ENCODE assay signal across 1 cellular context in the genomic region with DNA sequence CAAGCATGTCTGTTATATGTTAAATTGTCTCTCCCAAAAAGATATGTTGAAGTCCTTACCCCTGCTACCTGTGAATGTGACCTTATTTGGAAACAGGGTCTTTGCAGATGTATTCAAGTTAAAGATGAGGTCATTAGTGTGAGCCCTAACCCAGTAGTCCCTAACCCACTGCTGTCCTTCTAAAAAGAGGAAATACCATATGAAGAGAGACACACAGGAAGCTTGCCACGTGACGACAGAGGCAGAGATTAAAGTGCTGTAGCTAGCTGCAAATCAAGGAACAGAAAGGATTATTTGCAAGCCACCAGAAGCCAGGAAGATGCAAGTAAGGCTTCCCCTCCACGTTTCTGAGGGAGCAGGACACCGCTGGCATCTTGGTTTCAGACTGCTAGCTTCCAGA.
TF ChIP-seq lines count a peak whose summit lies in the region.

No MANE protein-coding gene starts in this region.

TF ChIP-seq in WTC11, 78 proteins besides CTCF, POLR2A, EP300 and RAD21 (continued from another document):
- TF ChIP-seq, protein P1, sequence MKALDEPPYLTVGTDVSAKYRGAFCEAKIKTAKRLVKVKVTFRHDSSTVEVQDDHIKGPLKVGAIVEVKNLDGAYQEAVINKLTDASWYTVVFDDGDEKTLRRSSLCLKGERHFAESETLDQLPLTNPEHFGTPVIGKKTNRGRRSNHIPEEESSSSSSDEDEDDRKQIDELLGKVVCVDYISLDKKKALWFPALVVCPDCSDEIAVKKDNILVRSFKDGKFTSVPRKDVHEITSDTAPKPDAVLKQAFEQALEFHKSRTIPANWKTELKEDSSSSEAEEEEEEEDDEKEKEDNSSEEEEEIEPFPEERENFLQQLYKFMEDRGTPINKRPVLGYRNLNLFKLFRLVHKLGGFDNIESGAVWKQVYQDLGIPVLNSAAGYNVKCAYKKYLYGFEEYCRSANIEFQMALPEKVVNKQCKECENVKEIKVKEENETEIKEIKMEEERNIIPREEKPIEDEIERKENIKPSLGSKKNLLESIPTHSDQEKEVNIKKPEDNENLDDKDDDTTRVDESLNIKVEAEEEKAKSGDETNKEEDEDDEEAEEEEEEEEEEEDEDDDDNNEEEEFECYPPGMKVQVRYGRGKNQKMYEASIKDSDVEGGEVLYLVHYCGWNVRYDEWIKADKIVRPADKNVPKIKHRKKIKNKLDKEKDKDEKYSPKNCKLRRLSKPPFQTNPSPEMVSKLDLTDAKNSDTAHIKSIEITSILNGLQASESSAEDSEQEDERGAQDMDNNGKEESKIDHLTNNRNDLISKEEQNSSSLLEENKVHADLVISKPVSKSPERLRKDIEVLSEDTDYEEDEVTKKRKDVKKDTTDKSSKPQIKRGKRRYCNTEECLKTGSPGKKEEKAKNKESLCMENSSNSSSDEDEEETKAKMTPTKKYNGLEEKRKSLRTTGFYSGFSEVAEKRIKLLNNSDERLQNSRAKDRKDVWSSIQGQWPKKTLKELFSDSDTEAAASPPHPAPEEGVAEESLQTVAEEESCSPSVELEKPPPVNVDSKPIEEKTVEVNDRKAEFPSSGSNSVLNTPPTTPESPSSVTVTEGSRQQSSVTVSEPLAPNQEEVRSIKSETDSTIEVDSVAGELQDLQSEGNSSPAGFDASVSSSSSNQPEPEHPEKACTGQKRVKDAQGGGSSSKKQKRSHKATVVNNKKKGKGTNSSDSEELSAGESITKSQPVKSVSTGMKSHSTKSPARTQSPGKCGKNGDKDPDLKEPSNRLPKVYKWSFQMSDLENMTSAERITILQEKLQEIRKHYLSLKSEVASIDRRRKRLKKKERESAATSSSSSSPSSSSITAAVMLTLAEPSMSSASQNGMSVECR (CRISPR knock-in tag; IDR thresholded peaks at IDR 0.05; ENCODE audit: borderline replicate concordance): no peak
- peak; percentile 55; the same call in 1 of the 2 replicates for TF ChIP-seq PRDM15 (CRISPR knock-in tag; IDR thresholded peaks at IDR 0.05)
- TF ChIP-seq GRHL2 (CRISPR knock-in tag; IDR thresholded peaks at IDR 0.05; ENCODE audit: insufficient replicate concordance, severe bottlenecking): no peak
TF ChIP-seq in WTC11: peak in this region for 3.
